8 cellular contexts compared by ENCODE assay signal in genomic region chr12:49060237-49061156, GRCh38. TPM values are rescaled to one million over a fixed set of nuclear protein-coding genes. Genes with fewer than 3 reads are reported as not detected.
DNase-seq lines count a peak whose midpoint lies in the region; ATAC-seq, FAIRE-seq and TF ChIP-seq lines count a peak whose summit lies in the region.

KMT2D (minus strand) TSS chr12:49060794; CDS start chr12:49055324, 5,470 bp downstream.

- H3K9me3 Mint-ChIP-seq in neural progenitor cell, result no peaks in the 10 kb centered on the region

- peaks cover 44% of the 10 kb centered on the region for H3K4me1 Mint-ChIP-seq in neural progenitor cell

- TF ChIP-seq CTCF in D721Med (IDR thresholded peaks at IDR 0.05; ENCODE audit: insufficient read depth, missing control alignments), result no peak
- 0 out of 2 replicates have a peak, but pooled peaks have one; percentile 9 for TF ChIP-seq CTCF in MM.1S (IDR thresholded peaks at IDR 0.05; ENCODE audit: low read length)
- peak; percentile 27 for TF ChIP-seq CTCF in foreskin keratinocyte (conservative IDR thresholded peaks at IDR 0.05)
- TF ChIP-seq CTCF in neural progenitor cell (IDR thresholded peaks at IDR 0.05), result peak; percentile 44

- H3K36me3 ChIP-seq in MM.1S (replicated peaks; ENCODE audit: insufficient read depth, low read length), result no peaks in the 10 kb centered on the region
- no peaks in the 10 kb centered on the region for H3K36me3 ChIP-seq in neural progenitor cell
- peaks cover 0 to 2% of the 10 kb centered on the region in 2 donors for H3K36me3 ChIP-seq in stomach smooth muscle (ENCODE audit: control insufficient read depth in 2 of 2, insufficient read depth in 2 of 2, low read length in 2 of 2)

- peak within 1 kb of the TSS; percentile 99 for H3K27ac Mint-ChIP-seq in neural progenitor cell

- peak within 1 kb of the TSS; percentile 93 for H3K4me2 ChIP-seq in MM.1S (ENCODE audit: low read depth, low read length)
- peak within 1 kb of the TSS; percentile 94 for H3K4me2 ChIP-seq in neural progenitor cell

- H3K4me3 ChIP-seq in MM.1S (ENCODE audit: low read length), result peak within 1 kb of the TSS; percentile 89
- H3K4me3 ChIP-seq in neural progenitor cell, result peak within 1 kb of the TSS; percentile 95
- H3K4me3 ChIP-seq in stomach smooth muscle (ENCODE audit: low read length in 2 of 2), result peak within 1 kb of the TSS; percentile 89 to 91

- peak within 1 kb of the TSS; percentile 62 for H3K27ac ChIP-seq in MM.1S (ENCODE audit: low read length)
- H3K27ac ChIP-seq in foreskin keratinocyte, result peak within 1 kb of the TSS; percentile 95
- peak within 1 kb of the TSS; percentile 96 for H3K27ac ChIP-seq in neural progenitor cell
- H3K27ac ChIP-seq in stomach smooth muscle (ENCODE audit: low read length), result peak within 1 kb of the TSS; percentile 95

- H3K4me3 Mint-ChIP-seq in neural progenitor cell, result peak within 1 kb of the TSS; percentile 98

- DNase-seq in D721Med (ENCODE audit: insufficient read length, low spot score) (peak; percentile 91), MM.1S (peak; percentile 95), SIG-M5 treated with dmso at 0.1 percent for 504 hours (lab: John Stamatoyannopoulos, UW; ENCODE audit: unreplicated experiment) (peak; percentile 96), activated gamma-delta T cell treated with Interleukin-2 at 50 U/mL for 16 hours (peak; percentile 87), foreskin keratinocyte (peak; percentile 90 to 96), neural progenitor cell (ENCODE audit: low spot score) (peak; percentile 98)

- H3K9ac ChIP-seq in MM.1S (ENCODE audit: low read length) (peak within 1 kb of the TSS; percentile 90), neural progenitor cell (peak within 1 kb of the TSS; percentile 96), stomach smooth muscle (ENCODE audit: low read length in 2 of 2) (peak within 1 kb of the TSS; percentile 94 to 95)

- H3K27me3 Mint-ChIP-seq in neural progenitor cell (ENCODE audit: insufficient read depth, low read depth), result peaks cover 4% of the 10 kb centered on the region

- H3F3A ChIP-seq in MM.1S (ENCODE audit: insufficient read depth, low read length) (no peaks in the 10 kb centered on the region), neural progenitor cell (ENCODE audit: low read depth) (peaks cover 5% of the 10 kb centered on the region)

- H4K20me1 ChIP-seq in MM.1S (ENCODE audit: insufficient read depth, low read length) (peaks cover 23% of the 10 kb centered on the region), neural progenitor cell (ENCODE audit: low read depth) (peaks cover 43% of the 10 kb centered on the region)

- H2AFZ ChIP-seq in MM.1S (ENCODE audit: low read length) (peak within 1 kb of the TSS; percentile 96), neural progenitor cell (replicated peaks) (peak within 1 kb of the TSS; percentile 94)

- H3K27me3 ChIP-seq in MM.1S (replicated peaks; ENCODE audit: insufficient read depth, low read length) (no peaks in the 10 kb centered on the region), foreskin keratinocyte (no peaks in the 10 kb centered on the region), neural progenitor cell (no peaks in the 10 kb centered on the region), stomach smooth muscle (ENCODE audit: control insufficient read depth in 1 of 2, insufficient read depth in 2 of 2, low read length in 2 of 2) (no peaks in the 10 kb centered on the region)

- H3K79me2 ChIP-seq in MM.1S (ENCODE audit: low read length) (peaks cover 51% of the 10 kb centered on the region), neural progenitor cell (ENCODE audit: low read depth) (peaks cover 51% of the 10 kb centered on the region)

- H3K36me3 Mint-ChIP-seq in neural progenitor cell, result peaks cover 6% of the 10 kb centered on the region

- ATAC-seq in GM21825 (IDR thresholded peaks at IDR 0.05; ENCODE audit: unreplicated experiment) (peak; percentile 51), foreskin keratinocyte (peak; percentile 68)

- H3K4me1 ChIP-seq in MM.1S (ENCODE audit: low read length), result peaks cover 24% of the 10 kb centered on the region
- peaks cover 10% of the 10 kb centered on the region for H3K4me1 ChIP-seq in foreskin keratinocyte
- peaks cover 30% of the 10 kb centered on the region for H3K4me1 ChIP-seq in neural progenitor cell
- peaks cover 45% of the 10 kb centered on the region for H3K4me1 ChIP-seq in stomach smooth muscle (ENCODE audit: control insufficient read depth, insufficient read depth, low read length)

- H3K9me3 ChIP-seq in MM.1S (replicated peaks; ENCODE audit: insufficient read depth, low read length) (no peaks in the 10 kb centered on the region), neural progenitor cell (ENCODE audit: low read depth) (no peaks in the 10 kb centered on the region), stomach smooth muscle (ENCODE audit: control insufficient read depth in 2 of 2, low read length in 2 of 2) (no peaks in the 10 kb centered on the region)

- no peaks in the 10 kb centered on the region for H3K9me2 ChIP-seq in MM.1S (replicated peaks; ENCODE audit: insufficient read depth, low read length)

- FAIRE-seq in D721Med (lab: Jason Lieb, UNC), result no peak

RNA-seq across cellular contexts. Expression of gene KMT2D, which starts in this region (rescaled TPM):
- total RNA-seq in foreskin keratinocyte (28.0 and 30.8 TPM in 2 replicates), neural progenitor cell (ENCODE audit: low replicate concordance) (19.0 and 31.3 TPM in 2 replicates)
- polyA plus RNA-seq in foreskin keratinocyte, result 3.3 and 4.8 TPM in 2 replicates

Comparison
In these comparisons a context has a peak if more than half of its experiments do, and no peak if none do; other contexts are left out.
1. Peak in every context shown above with its lines: DNase-seq, ATAC-seq, H3K4me3 ChIP-seq and H3K27ac ChIP-seq.